In genomic region chr19:18519962-18520847, GRCh38 we compare ENCODE assay signal across 1 cellular context.
TF ChIP-seq lines count a peak whose summit lies in the region.

No MANE protein-coding gene starts in this region.

TF ChIP-seq in HepG2, 621 proteins besides CTCF, POLR2A, EP300 and RAD21 (continued from another document and continues in another):
- no peak for TF ChIP-seq ZBTB40 (IDR thresholded peaks at IDR 0.05)
- peak; percentile 49; the same call in 1 of the 2 replicates for TF ChIP-seq ZBTB40 (CRISPR knock-in tag; IDR thresholded peaks at IDR 0.05)
- no peak for TF ChIP-seq HNRNPL (IDR thresholded peaks at IDR 0.05; ENCODE audit: low read depth, low read length)
- TF ChIP-seq ZSCAN30 (CRISPR knock-in tag; IDR thresholded peaks at IDR 0.05) = no peak
- TF ChIP-seq ZBTB8A (CRISPR knock-in tag; IDR thresholded peaks at IDR 0.05; ENCODE audit: borderline replicate concordance, low read depth) = no peak
- TF ChIP-seq ZZZ3 (CRISPR knock-in tag; IDR thresholded peaks at IDR 0.05; ENCODE audit: borderline replicate concordance) = no peak
- TF ChIP-seq ZNF577 (CRISPR knock-in tag; IDR thresholded peaks at IDR 0.05; ENCODE audit: borderline replicate concordance, low read depth) = no peak
- peak; percentile 58; the same call in 1 of the 2 replicates for TF ChIP-seq RXRA (CRISPR knock-in tag; IDR thresholded peaks at IDR 0.05)
- TF ChIP-seq GTF3A (CRISPR knock-in tag; conservative IDR thresholded peaks at IDR 0.05) = no peak
- peak; percentile 76 for TF ChIP-seq MED1 (CRISPR knock-in tag; IDR thresholded peaks at IDR 0.05)
- no peak for TF ChIP-seq NFIC (IDR thresholded peaks at IDR 0.05; ENCODE audit: low read length)
- no peak for TF ChIP-seq KDM4B (CRISPR knock-in tag; IDR thresholded peaks at IDR 0.05)
- no peak for TF ChIP-seq KLF16 (CRISPR knock-in tag; IDR thresholded peaks at IDR 0.05)
- TF ChIP-seq BCLAF1 (IDR thresholded peaks at IDR 0.05) = no peak
- no peak for TF ChIP-seq MTF1 (CRISPR knock-in tag; IDR thresholded peaks at IDR 0.05)
- TF ChIP-seq JUN (CRISPR knock-in tag; IDR thresholded peaks at IDR 0.05) = peak; percentile 82
- no peak for TF ChIP-seq WIZ (CRISPR knock-in tag; IDR thresholded peaks at IDR 0.05)
- TF ChIP-seq MAFG (CRISPR knock-in tag; IDR thresholded peaks at IDR 0.05) = no peak
- TF ChIP-seq GTF2F1 (IDR thresholded peaks at IDR 0.05; ENCODE audit: low read length) = no peak
- TF ChIP-seq MEIS2 (CRISPR knock-in tag; IDR thresholded peaks at IDR 0.05) = no peak
- peak; percentile 72; the same call in 1 of the 2 replicates for TF ChIP-seq AKAP8 (CRISPR knock-in tag; IDR thresholded peaks at IDR 0.05)
- peak; percentile 79; the same call in 1 of the 2 replicates for TF ChIP-seq ZNF788 (CRISPR knock-in tag; IDR thresholded peaks at IDR 0.05; ENCODE audit: borderline replicate concordance)
- TF ChIP-seq GATAD1 (CRISPR knock-in tag; IDR thresholded peaks at IDR 0.05) = no peak
- TF ChIP-seq RELA (CRISPR knock-in tag; IDR thresholded peaks at IDR 0.05) = no peak
- TF ChIP-seq NFKB2 (CRISPR knock-in tag; IDR thresholded peaks at IDR 0.05; ENCODE audit: borderline replicate concordance) = no peak
- no peak for TF ChIP-seq AGO2 (optimal IDR thresholded peaks at IDR 0.05; ENCODE audit: low read depth, low read length)
- no peak for TF ChIP-seq ZBTB4 (CRISPR knock-in tag; IDR thresholded peaks at IDR 0.05; ENCODE audit: borderline replicate concordance)
- no peak for TF ChIP-seq GPBP1L1 (CRISPR knock-in tag; IDR thresholded peaks at IDR 0.05)
- no peak for TF ChIP-seq SRSF9 (IDR thresholded peaks at IDR 0.05; ENCODE audit: borderline replicate concordance, insufficient read depth, low read depth, low read length, poor library complexity, severe bottlenecking)
- TF ChIP-seq ZNF878 (CRISPR knock-in tag; IDR thresholded peaks at IDR 0.05) = 0 out of 2 replicates have a peak, but pooled peaks have one; percentile 79
- no peak for TF ChIP-seq HNRNPLL (IDR thresholded peaks at IDR 0.05; ENCODE audit: low read depth, low read length, poor library complexity, severe bottlenecking)
- TF ChIP-seq LBX2 (CRISPR knock-in tag; IDR thresholded peaks at IDR 0.05; ENCODE audit: borderline replicate concordance) = no peak
- TF ChIP-seq ZNF256 (CRISPR knock-in tag; conservative IDR thresholded peaks at IDR 0.05) = no peak
- TF ChIP-seq ZNF264 (CRISPR knock-in tag; IDR thresholded peaks at IDR 0.05) = no peak
- no peak for TF ChIP-seq PBX3 (CRISPR knock-in tag; IDR thresholded peaks at IDR 0.05; ENCODE audit: borderline replicate concordance)
- TF ChIP-seq DNMT3B (CRISPR knock-in tag; conservative IDR thresholded peaks at IDR 0.05) = peak; percentile 88
- TF ChIP-seq ZBED4 (CRISPR knock-in tag; IDR thresholded peaks at IDR 0.05; ENCODE audit: borderline replicate concordance) = 0 out of 2 replicates have a peak, but pooled peaks have one; percentile 32
- no peak for TF ChIP-seq SIX4 (CRISPR knock-in tag; IDR thresholded peaks at IDR 0.05)
- TF ChIP-seq ZNF674 (CRISPR knock-in tag; IDR thresholded peaks at IDR 0.05; ENCODE audit: low read depth) = no peak
